Comparison of ENCODE assay signal across 22 cellular contexts in genomic region chr9:21415492-21416267, GRCh38. TPM values are rescaled to one million over a fixed set of nuclear protein-coding genes. Genes with fewer than 3 reads are reported as not detected.
A peak's percentile ranks its signal among the peaks of the same experiment; 100 is the strongest.
DNase-seq lines count a peak whose midpoint lies in the region; ATAC-seq lines count a peak whose summit lies in the region.
"Had no signal": no experiment of that assay in that cellular context is flagged by ENCODE, and none has a peak within 500 bp of the region (broad histone marks: within the 10 kb centered on the region; RNA-seq: fewer than 3 reads in every experiment).

No MANE protein-coding gene starts in this region.

- H3K9me3 Mint-ChIP-seq in activated naive CD8-positive, alpha-beta T cell treated with anti-CD3 and anti-CD28 coated beads for 36 hours: no peaks in the 10 kb centered on the region
- H3K9me3 Mint-ChIP-seq: CD4-positive, CD25-positive, alpha-beta regulatory T cell; neural progenitor cell; stimulated activated memory B cell treated with anti-CD40 and anti-IgM and Interleukin-4, amounts not matched to agents 10 μg/mL and 1 μg/mL and 100 μg/mL, for 72 hours had no signal

- H3K36me3 Mint-ChIP-seq in activated naive CD8-positive, alpha-beta T cell treated with anti-CD3 and anti-CD28 coated beads for 36 hours: no peaks in the 10 kb centered on the region
- H3K36me3 Mint-ChIP-seq: activated CD8-positive, alpha-beta memory T cell treated with anti-CD3 and anti-CD28 coated beads, Interleukin-2, amount 10 ng/mL, durations not matched to agents 7 days and 5 days; CD4-positive, CD25-positive, alpha-beta regulatory T cell; neural progenitor cell; stimulated activated memory B cell treated with anti-CD40 and anti-IgM and Interleukin-4, amounts not matched to agents 10 μg/mL and 1 μg/mL and 100 μg/mL, for 72 hours had no signal

- H3K79me2 ChIP-seq in GM23248 (ENCODE audit: insufficient read depth): no peaks in the 10 kb centered on the region

- peak; percentile 32 for DNase-seq in GM23248
- DNase-seq in NCI-H524 treated with DMSO at 0.1 percent for 48 hours (lab: John Stamatoyannopoulos, UW): peak; percentile 87
- peak; percentile 71 for DNase-seq in cerebellum (ENCODE audit: low spot score)
- DNase-seq in non-pigmented ciliary epithelial cell (ENCODE audit: low read depth): peak; percentile 9
- no peak for DNase-seq in NCI-H1048 (lab: John Stamatoyannopoulos, UW)
- DNase-seq in activated naive CD8-positive, alpha-beta T cell treated with anti-CD3 and anti-CD28 coated beads for 36 hours: no peak
- DNase-seq: activated CD4-positive, alpha-beta T cell treated with anti-CD3 and anti-CD28 coated beads for 4 hours; activated CD8-positive, alpha-beta memory T cell treated with anti-CD3 and anti-CD28 coated beads, Interleukin-2, amount 10 ng/mL, durations not matched to agents 7 days and 5 days; CD4-positive, CD25-positive, alpha-beta regulatory T cell; left ventricle myocardium inferior; NCI-H226; SW 1271; testis had no signal

- no peak overlapping the region for H3K4me3 Mint-ChIP-seq in activated naive CD8-positive, alpha-beta T cell treated with anti-CD3 and anti-CD28 coated beads for 36 hours
- H3K4me3 Mint-ChIP-seq: activated CD8-positive, alpha-beta memory T cell treated with anti-CD3 and anti-CD28 coated beads, Interleukin-2, amount 10 ng/mL, durations not matched to agents 7 days and 5 days; activated naive CD8-positive, alpha-beta T cell; CD4-positive, CD25-positive, alpha-beta regulatory T cell; neural progenitor cell; stimulated activated memory B cell treated with anti-CD40 and anti-IgM and Interleukin-4, amounts not matched to agents 10 μg/mL and 1 μg/mL and 100 μg/mL, for 72 hours had no signal

- no peaks in the 10 kb centered on the region for H4K20me1 ChIP-seq in GM23248 (ENCODE audit: insufficient read depth)

- in situ Hi-C loops in GM23248 (cut with MboI): no loop called here

- H3K27ac ChIP-seq in GM23248: no peak overlapping the region
- H3K27ac ChIP-seq: cardiac muscle cell, epithelial cell of prostate, left ventricle myocardium inferior, neural progenitor cell, right atrium auricular region, testis had no signal

- H3K27me3 ChIP-seq in GM23248 (replicated peaks; ENCODE audit: insufficient read depth): no peaks in the 10 kb centered on the region
- H3K27me3 ChIP-seq: cardiac muscle cell, neural progenitor cell, right atrium auricular region, testis had no signal

- no peaks in the 10 kb centered on the region for H3K4me1 Mint-ChIP-seq in activated naive CD8-positive, alpha-beta T cell treated with anti-CD3 and anti-CD28 coated beads for 36 hours
- H3K4me1 Mint-ChIP-seq: activated CD8-positive, alpha-beta memory T cell treated with anti-CD3 and anti-CD28 coated beads, Interleukin-2, amount 10 ng/mL, durations not matched to agents 7 days and 5 days; CD4-positive, CD25-positive, alpha-beta regulatory T cell had no signal

- H3K9me3 ChIP-seq in GM23248 (ENCODE audit: low read depth): no peaks in the 10 kb centered on the region
- H3K9me3 ChIP-seq: left ventricle myocardium inferior, right atrium auricular region, testis had no signal

- H3K4me2 ChIP-seq in GM23248 (ENCODE audit: unreplicated experiment): no peak overlapping the region
- H3K4me2 ChIP-seq: neural progenitor cell had no signal

- no peaks in the 10 kb centered on the region for H3K36me3 ChIP-seq in GM23248 (ENCODE audit: low read depth)
- H3K36me3 ChIP-seq: cardiac muscle cell, left ventricle myocardium inferior, neural progenitor cell, right atrium auricular region had no signal

- no peak for ATAC-seq in HG03135 (IDR thresholded peaks at IDR 0.05; ENCODE audit: unreplicated experiment)
- ATAC-seq: activated CD8-positive, alpha-beta memory T cell treated with anti-CD3 and anti-CD28 coated beads, Interleukin-2, amount 10 ng/mL, durations not matched to agents 7 days and 5 days; stimulated activated memory B cell treated with anti-CD40 and anti-IgM and Interleukin-4, amounts not matched to agents 10 μg/mL and 1 μg/mL and 100 μg/mL, for 72 hours had no signal

- H3K4me3 ChIP-seq in GM23248: no peak overlapping the region
- H3K4me3 ChIP-seq: cardiac muscle cell, left ventricle myocardium inferior, neural progenitor cell, right atrium auricular region, testis had no signal

- H3K9ac ChIP-seq in GM23248: no peak overlapping the region
- H3K9ac ChIP-seq: neural progenitor cell had no signal

- peaks cover 25% of the 10 kb centered on the region for H3K4me1 ChIP-seq in GM23248 (ENCODE audit: insufficient read depth)
- H3K4me1 ChIP-seq: left ventricle myocardium inferior, right atrium auricular region, testis had no signal

- H3K27me3 Mint-ChIP-seq in activated naive CD8-positive, alpha-beta T cell treated with anti-CD3 and anti-CD28 coated beads for 36 hours: peaks cover 17% of the 10 kb centered on the region

- no peaks in the 10 kb centered on the region for H3K9me2 ChIP-seq in GM23248 (ENCODE audit: insufficient read depth)

- H2AFZ ChIP-seq in GM23248: no peak overlapping the region
- H2AFZ ChIP-seq: neural progenitor cell had no signal

- 65 to 68% methylated on average over 5 of the region's 5 CpGs for WGBS in GM23248 (ENCODE audit: low coverage in 1 of 2, low lambda C conversion rate in 2 of 2, missing lambda C conversion rate in 2 of 2), 2 experiments

- no peaks in the 10 kb centered on the region for H3F3A ChIP-seq in GM23248 (ENCODE audit: insufficient read depth)

- H3K27ac Mint-ChIP-seq in activated naive CD8-positive, alpha-beta T cell treated with anti-CD3 and anti-CD28 coated beads for 36 hours: no peak overlapping the region
- H3K27ac Mint-ChIP-seq: activated CD8-positive, alpha-beta memory T cell treated with anti-CD3 and anti-CD28 coated beads, Interleukin-2, amount 10 ng/mL, durations not matched to agents 7 days and 5 days; activated naive CD8-positive, alpha-beta T cell; CD4-positive, CD25-positive, alpha-beta regulatory T cell; neural progenitor cell; stimulated activated memory B cell treated with anti-CD40 and anti-IgM and Interleukin-4, amounts not matched to agents 10 μg/mL and 1 μg/mL and 100 μg/mL, for 72 hours had no signal

RNA-seq across cellular contexts. Expression of gene IFNA8, which starts 6.8 kb away (rescaled TPM):
- not detected in 2 replicates for total RNA-seq in GM23248 (2014; rRNA removed; shearing (Covaris generic))
- polyA plus RNA-seq in GM23248 (2016; fragmentation: Nextera tagmentation; extraction: Ambion mirVana): not detected in 2 replicates
- not detected for total RNA-seq in cerebellum
- total RNA-seq in activated naive CD8-positive, alpha-beta T cell treated with anti-CD3 and anti-CD28 coated beads for 36 hours: not detected
- total RNA-seq: activated CD8-positive, alpha-beta memory T cell treated with anti-CD3 and anti-CD28 coated beads, Interleukin-2, amount 10 ng/mL, durations not matched to agents 7 days and 5 days; cardiac muscle cell; CD4-positive, CD25-positive, alpha-beta regulatory T cell; left ventricle myocardium inferior; MCF 10A; mononuclear cell; right atrium auricular region; testis had no signal
- polyA plus RNA-seq: cardiac muscle cell; CD4-positive, CD25-positive, alpha-beta regulatory T cell had no signal

RNA-seq across cellular contexts. Expression of gene IFNA1, which starts 24.6 kb away (rescaled TPM):
- total RNA-seq in GM23248 (2014; rRNA removed; shearing (Covaris generic)): not detected in 2 replicates
- 1.1 and 1.6 TPM in 2 replicates for polyA plus RNA-seq in GM23248 (2016; fragmentation: Nextera tagmentation; extraction: Ambion mirVana)
- total RNA-seq in cerebellum: not detected
- total RNA-seq in activated naive CD8-positive, alpha-beta T cell treated with anti-CD3 and anti-CD28 coated beads for 36 hours: not detected
- total RNA-seq: activated CD8-positive, alpha-beta memory T cell treated with anti-CD3 and anti-CD28 coated beads, Interleukin-2, amount 10 ng/mL, durations not matched to agents 7 days and 5 days; cardiac muscle cell; CD4-positive, CD25-positive, alpha-beta regulatory T cell; left ventricle myocardium inferior; MCF 10A; mononuclear cell; right atrium auricular region; testis had no signal
- polyA plus RNA-seq: cardiac muscle cell; CD4-positive, CD25-positive, alpha-beta regulatory T cell had no signal

RNA-seq across cellular contexts. Expression of gene IFNA2, which starts 30.5 kb away (rescaled TPM):
- not detected in 2 replicates for total RNA-seq in GM23248 (2014; rRNA removed; shearing (Covaris generic))
- polyA plus RNA-seq in GM23248 (2016; fragmentation: Nextera tagmentation; extraction: Ambion mirVana): not detected in 2 replicates
- not detected for total RNA-seq in cerebellum
- not detected for total RNA-seq in activated naive CD8-positive, alpha-beta T cell treated with anti-CD3 and anti-CD28 coated beads for 36 hours
- total RNA-seq: activated CD8-positive, alpha-beta memory T cell treated with anti-CD3 and anti-CD28 coated beads, Interleukin-2, amount 10 ng/mL, durations not matched to agents 7 days and 5 days; cardiac muscle cell; CD4-positive, CD25-positive, alpha-beta regulatory T cell; left ventricle myocardium inferior; MCF 10A; right atrium auricular region had no signal
- polyA plus RNA-seq: cardiac muscle cell; CD4-positive, CD25-positive, alpha-beta regulatory T cell had no signal

RNA-seq across cellular contexts. Expression of gene IFNA13, which starts 47.8 kb away (rescaled TPM):
- not detected in 2 replicates for total RNA-seq in GM23248 (2014; rRNA removed; shearing (Covaris generic))
- not detected in 2 replicates for polyA plus RNA-seq in GM23248 (2016; fragmentation: Nextera tagmentation; extraction: Ambion mirVana)
- total RNA-seq in cerebellum: not detected
- total RNA-seq in activated naive CD8-positive, alpha-beta T cell treated with anti-CD3 and anti-CD28 coated beads for 36 hours: not detected
- total RNA-seq: activated CD8-positive, alpha-beta memory T cell treated with anti-CD3 and anti-CD28 coated beads, Interleukin-2, amount 10 ng/mL, durations not matched to agents 7 days and 5 days; cardiac muscle cell; CD4-positive, CD25-positive, alpha-beta regulatory T cell; left ventricle myocardium inferior; MCF 10A; mononuclear cell; right atrium auricular region had no signal
- polyA plus RNA-seq: cardiac muscle cell; CD4-positive, CD25-positive, alpha-beta regulatory T cell had no signal

Comparison
In these comparisons a context has a peak if more than half of its experiments do, and no peak if none do; other contexts are left out.
1. DNase-seq: peak in GM23248 (single experiment), NCI-H524 treated with DMSO at 0.1 percent for 48 hours (single experiment), cerebellum (single experiment) and non-pigmented ciliary epithelial cell (single experiment); none in NCI-H1048 (single experiment) and activated naive CD8-positive, alpha-beta T cell treated with anti-CD3 and anti-CD28 coated beads for 36 hours (single experiment).